In the genomic region with DNA sequence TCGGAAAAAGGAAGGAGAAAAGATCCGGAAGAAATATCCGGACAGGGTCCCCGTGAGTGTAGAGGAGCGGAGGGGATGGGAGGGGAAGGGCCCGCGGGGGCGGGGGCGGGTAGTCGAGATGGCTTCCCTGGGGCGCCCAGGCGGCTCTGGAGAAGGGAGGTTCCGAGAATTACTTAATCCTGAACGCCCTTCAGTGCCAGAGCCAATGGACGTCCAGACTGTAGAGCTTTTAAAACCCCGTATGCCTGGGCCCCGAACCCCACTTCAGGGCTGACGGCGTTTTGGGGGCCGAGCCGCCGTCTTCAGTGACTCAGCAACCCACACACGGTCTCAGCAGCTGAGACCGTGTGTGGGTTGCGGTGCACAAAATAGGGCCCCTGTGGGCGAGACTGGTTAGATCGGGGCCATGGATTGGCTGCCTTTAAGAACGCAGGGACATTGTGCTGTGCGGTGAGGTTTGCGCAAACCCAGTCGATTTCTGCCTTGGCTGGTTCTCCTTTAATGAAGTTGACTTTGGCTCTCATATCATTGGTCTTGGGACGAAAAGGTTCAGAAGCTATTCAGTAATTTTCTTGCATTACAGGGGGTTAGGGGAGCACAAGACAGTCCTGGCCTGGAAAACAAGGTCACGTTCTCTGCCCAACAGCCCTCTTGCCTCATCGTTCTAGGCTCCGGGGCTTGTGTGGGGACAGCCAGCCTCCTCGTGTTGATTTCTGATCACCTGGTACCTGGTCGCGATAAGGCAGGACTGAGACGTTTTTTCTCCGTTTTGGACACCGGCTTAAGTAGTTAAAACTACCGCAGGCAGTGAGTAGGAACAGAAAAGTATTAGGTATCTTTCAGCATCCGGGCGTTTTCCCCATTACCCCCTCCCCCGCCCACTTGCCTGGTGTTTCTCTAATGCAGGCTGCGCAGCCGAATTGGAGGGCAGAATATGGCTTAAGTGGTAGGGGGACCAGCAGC, we compare ENCODE assay signal across 8 cellular contexts.
DNase-seq lines count a peak whose midpoint lies in the region; ATAC-seq and TF ChIP-seq lines count a peak whose summit lies in the region.

No MANE protein-coding gene starts in this region.

- H3K4me3 ChIP-seq in NT2/D1 (ENCODE audit: insufficient read length, low read depth) (peak overlapping the region; percentile 75), epithelial cell of esophagus (ENCODE audit: low read length) (peak overlapping the region; percentile 90)

- DNase-seq in DMS153 treated with DMSO at 0.1 percent for 48 hours (lab: John Stamatoyannopoulos, UW; ENCODE audit: unreplicated experiment) (peak; percentile 29), DMS153 (lab: John Stamatoyannopoulos, UW) (no peak), NT2/D1 (ENCODE audit: low read depth, low spot score) (peak; percentile 52), epithelial cell of esophagus (ENCODE audit: low read depth) (peak; percentile 74), middle frontal gyrus (ENCODE audit: extremely low spot score, low spot score) (peak; percentile 55)
- DNase-seq in activated CD8-positive, alpha-beta memory T cell treated with anti-CD3 and anti-CD28 coated beads, Interleukin-2, amount 50 U/mL, for 48 hours, result peak; percentile 87
- DNase-seq in stimulated activated CD8-positive, alpha-beta memory T cell treated with anti-CD3 and anti-CD28 coated beads, Interleukin-15, amount 100 ng/mL, for 4 hours (ENCODE audit: low read depth in 2 of 2), result peak; percentile 70 to 76

- no peaks in the 10 kb centered on the region for H3K27me3 ChIP-seq in NT2/D1 (ENCODE audit: insufficient read depth, insufficient read length)

- H3K9ac ChIP-seq in NT2/D1 (ENCODE audit: insufficient read length, low read depth), result peak overlapping the region; percentile 78

- no peak for TF ChIP-seq CTCF in epithelial cell of esophagus (IDR thresholded peaks at IDR 0.05; ENCODE audit: insufficient read depth, low read depth, low read length, missing control alignments)

- H3K36me3 ChIP-seq in NT2/D1 (ENCODE audit: insufficient read depth, insufficient read length, low read length), result peaks cover 23% of the 10 kb centered on the region

- H3K4me1 ChIP-seq in NT2/D1 (ENCODE audit: insufficient read depth, insufficient read length), result no peaks in the 10 kb centered on the region

- H3K9me3 ChIP-seq in NT2/D1 (ENCODE audit: insufficient read depth, low read length), result no peaks in the 10 kb centered on the region

- ATAC-seq in HG02943 (IDR thresholded peaks at IDR 0.05; ENCODE audit: low read depth, unreplicated experiment), result peak; percentile 48
